In genomic region chr13:34886476-34886875, GRCh38 we compare ENCODE assay signal across 16 cellular contexts. TPM values are rescaled to one million over a fixed set of nuclear protein-coding genes. Genes with fewer than 3 reads are reported as not detected.
DNase-seq lines count a peak whose midpoint lies in the region; ATAC-seq and TF ChIP-seq lines count a peak whose summit lies in the region.
"Had no signal": no experiment of that assay in that cellular context is flagged by ENCODE, and none has a peak within 500 bp of the region (broad histone marks: within the 10 kb centered on the region; RNA-seq: fewer than 3 reads in every experiment).

No MANE protein-coding gene starts in this region.

- H3K4me1 ChIP-seq in left ventricle myocardium inferior (peaks cover 11% of the 10 kb centered on the region), PC-3 (ENCODE audit: insufficient read depth, low read length) (peaks cover 18% of the 10 kb centered on the region)
- H3K4me1 ChIP-seq: BLaER1 treated with 17β-estradiol and CSF1 and Interleukin-3, amounts not matched to agents 10 nM and 100 nM had no signal

- no peaks in the 10 kb centered on the region for H3K9me2 ChIP-seq in PC-3 (replicated peaks; ENCODE audit: low read length)

- no peak overlapping the region for H2AFZ ChIP-seq in PC-3 (ENCODE audit: low read length)

- peaks cover 2% of the 10 kb centered on the region for H3K27me3 Mint-ChIP-seq in glutamatergic neuron (ENCODE audit: unreplicated experiment)
- H3K27me3 Mint-ChIP-seq: CD4-positive, CD25-positive, alpha-beta regulatory T cell had no signal

- POLR2A ChIA-PET in PC-3 (lab: Charles Lee; ENCODE audit: unreplicated experiment): no interaction called here

- H3K36me3 ChIP-seq in left ventricle myocardium inferior (no peaks in the 10 kb centered on the region), PC-3 (ENCODE audit: low read depth, low read length) (no peaks in the 10 kb centered on the region)
- H3K36me3 ChIP-seq: BLaER1 treated with 17β-estradiol and CSF1 and Interleukin-3, amounts not matched to agents 10 nM and 100 nM had no signal

- H3K4me1 Mint-ChIP-seq in glutamatergic neuron (ENCODE audit: low read depth, unreplicated experiment): no peaks in the 10 kb centered on the region
- H3K4me1 Mint-ChIP-seq: CD4-positive, CD25-positive, alpha-beta regulatory T cell had no signal

- intact Hi-C loops in left ventricle myocardium inferior (cut with micrococcal nuclease): no loop called here
- intact Hi-C loops in Right ventricle myocardium superior (cut with DNase I): no loop called here
- intact Hi-C loops in PC-3 (cut with micrococcal nuclease): loop anchor here (1.0 kb wide), 1 partner anchor 163 kb away; no protein-coding TSS in a partner anchor

- H3K27me3 ChIP-seq in left ventricle myocardium inferior (ENCODE audit: low read depth): no peaks in the 10 kb centered on the region
- H3K27me3 ChIP-seq in PC-3 (ENCODE audit: low read length): no peaks in the 10 kb centered on the region
- H3K27me3 ChIP-seq: BLaER1 treated with 17β-estradiol and CSF1 and Interleukin-3, amounts not matched to agents 10 nM and 100 nM had no signal

- TF ChIP-seq CTCF in left ventricle myocardium inferior (IDR thresholded peaks at IDR 0.05; ENCODE audit: borderline replicate concordance) (no peak), PC-3 (conservative IDR thresholded peaks at IDR 0.05; ENCODE audit: low read depth, low read length) (no peak), glutamatergic neuron (IDR thresholded peaks at IDR 0.05; ENCODE audit: partially characterized antibody, unreplicated experiment) (no peak)

- no peak overlapping the region for H3K9ac ChIP-seq in PC-3 (ENCODE audit: low read length)
- H3K9ac ChIP-seq: BLaER1 treated with 17β-estradiol and CSF1 and Interleukin-3, amounts not matched to agents 10 nM and 100 nM had no signal

- DNase-seq in left ventricle myocardium inferior (no peak), Right ventricle myocardium superior (no peak), PC-3 (peak; percentile 28), kidney tubule cell (ENCODE audit: low spot score) (peak; percentile 55), glutamatergic neuron (no peak), HT-29 (ENCODE audit: low spot score) (no peak)
- DNase-seq in stimulated activated naive CD4-positive, alpha-beta T cell (lab: John Stamatoyannopoulos, UW): no peak
- DNase-seq: 8988T; ACHN; CD4-positive, CD25-positive, alpha-beta regulatory T cell; DMS53; IMR-90 had no signal

- H3K4me2 ChIP-seq in PC-3 (ENCODE audit: low read length): peak overlapping the region; percentile 23
- H3K4me2 ChIP-seq: BLaER1 treated with 17β-estradiol and CSF1 and Interleukin-3, amounts not matched to agents 10 nM and 100 nM had no signal

- H3K36me3 Mint-ChIP-seq in glutamatergic neuron (ENCODE audit: unreplicated experiment): no peaks in the 10 kb centered on the region
- H3K36me3 Mint-ChIP-seq: CD4-positive, CD25-positive, alpha-beta regulatory T cell had no signal

- H3K4me3 Mint-ChIP-seq in glutamatergic neuron (ENCODE audit: unreplicated experiment): no peak overlapping the region
- H3K4me3 Mint-ChIP-seq: CD4-positive, CD25-positive, alpha-beta regulatory T cell had no signal

- no peak overlapping the region for H3K27ac Mint-ChIP-seq in glutamatergic neuron (ENCODE audit: unreplicated experiment)
- H3K27ac Mint-ChIP-seq: CD4-positive, CD25-positive, alpha-beta regulatory T cell had no signal

- no peaks in the 10 kb centered on the region for H3K79me2 ChIP-seq in PC-3 (ENCODE audit: low read length)

- H3K9me3 ChIP-seq in left ventricle myocardium inferior (replicated peaks) (no peaks in the 10 kb centered on the region), PC-3 (ENCODE audit: low read length) (no peaks in the 10 kb centered on the region)
- H3K9me3 ChIP-seq: BLaER1 treated with 17β-estradiol and CSF1 and Interleukin-3, amounts not matched to agents 10 nM and 100 nM had no signal

- ATAC-seq in Right ventricle myocardium superior (ENCODE audit: poor library complexity): no peak
- ATAC-seq in PC-3: peak; percentile 57
- no peak for ATAC-seq in GM19467 (IDR thresholded peaks at IDR 0.05; ENCODE audit: unreplicated experiment)
- ATAC-seq: HCT116 had no signal

- H3F3A ChIP-seq in PC-3 (ENCODE audit: low read length, unreplicated experiment): no peaks in the 10 kb centered on the region

- BruUV-seq in PC-3 (replicated peaks; lab: Mats Ljungman, UMichigan): no TSS peak

- no peaks in the 10 kb centered on the region for H4K20me1 ChIP-seq in PC-3 (ENCODE audit: low read length)
- H4K20me1 ChIP-seq: BLaER1 treated with 17β-estradiol and CSF1 and Interleukin-3, amounts not matched to agents 10 nM and 100 nM had no signal

- no peaks in the 10 kb centered on the region for H3K9me3 Mint-ChIP-seq in glutamatergic neuron (ENCODE audit: unreplicated experiment)

- H3K27ac ChIP-seq in left ventricle myocardium inferior (replicated peaks): peak overlapping the region; percentile 51
- H3K27ac ChIP-seq in PC-3 (ENCODE audit: low read length): peak overlapping the region; percentile 71
- H3K27ac ChIP-seq: BLaER1 treated with 17β-estradiol and CSF1 and Interleukin-3, amounts not matched to agents 10 nM and 100 nM; HL-60 had no signal

- CTCF ChIA-PET in PC-3 (lab: Charles Lee): no interaction called here

- H3K4me3 ChIP-seq in left ventricle myocardium inferior: no peak overlapping the region
- H3K4me3 ChIP-seq in PC-3 (ENCODE audit: low read length): no peak overlapping the region
- H3K4me3 ChIP-seq: BLaER1 treated with 17β-estradiol and CSF1 and Interleukin-3, amounts not matched to agents 10 nM and 100 nM had no signal

RNA-seq across cellular contexts. Expression of gene NBEA, which starts 55.6 kb away (rescaled TPM):
- total RNA-seq in left ventricle myocardium inferior (21.0 TPM), Right ventricle myocardium superior (19.1 TPM), PC-3 (2014; rRNA removed) (4.4 and 6.2 TPM in 2 replicates), glutamatergic neuron (ENCODE audit: unreplicated experiment) (48.3 TPM)
- total RNA-seq in HT-29 (2014; rRNA removed; shearing (Covaris generic)): not detected in 2 replicates

Comparison
In these comparisons a context has a peak if more than half of its experiments do, and no peak if none do; other contexts are left out.
1. DNase-seq: peak in PC-3 (single experiment) and kidney tubule cell (single experiment); none in left ventricle myocardium inferior (single experiment), Right ventricle myocardium superior (single experiment), stimulated activated naive CD4-positive, alpha-beta T cell (0 of 6), glutamatergic neuron (single experiment) and HT-29 (single experiment).